ENCODE assay signal across 9 cellular contexts in genomic region chr5:170791325-170791954, GRCh38. TPM values are rescaled to one million over a fixed set of nuclear protein-coding genes. Genes with fewer than 3 reads are reported as not detected.
DNase-seq lines count a peak whose midpoint lies in the region; ATAC-seq, FAIRE-seq and TF ChIP-seq lines count a peak whose summit lies in the region.
"Had no signal": no experiment of that assay in that cellular context is flagged by ENCODE, and none has a peak within 500 bp of the region (broad histone marks: within the 10 kb centered on the region; RNA-seq: fewer than 3 reads in every experiment).

No MANE protein-coding gene starts in this region.

- TF ChIP-seq CTCF in 22Rv1 (IDR thresholded peaks at IDR 0.05) (peak; percentile 70), HepG2 (CRISPR knock-in tag; IDR thresholded peaks at IDR 0.05) (peak; percentile 63), uterus (IDR thresholded peaks at IDR 0.05) (peak in 3 of 4 experiments; percentile 32 to 46 (median 46))

- no peak for FAIRE-seq in HepG2 (lab: Jason Lieb, UNC)
- FAIRE-seq: islet of Langerhans had no signal

- no peaks in the 10 kb centered on the region for H3K79me2 ChIP-seq in HepG2 (ENCODE audit: insufficient read depth, low read length)

- no peak overlapping the region for H3K4me2 ChIP-seq in HepG2 (ENCODE audit: low read depth, low read length)

- in situ Hi-C loops in HepG2 (cut with HindIII; ENCODE audit: extremely low pct_ligation_motif_present, low pct_unique_long_range_greater_than_20kb) = loop anchor here (5.0 kb wide), 1 partner anchor 49 kb away; no protein-coding TSS in a partner anchor

- POLR2A ChIA-PET in HepG2 (lab: Yijun Ruan, JAX) = interaction anchor here (0.8 kb wide), 1 partner anchor 46 kb away, joined by 3 read pairs; no protein-coding TSS in a partner anchor

- H4K20me1 ChIP-seq in HepG2 (ENCODE audit: insufficient read depth, low read length) = no peaks in the 10 kb centered on the region

- TF ChIP-seq POLR2A in HepG2 (IDR thresholded peaks at IDR 0.05; ENCODE audit: insufficient read depth in 1 of 2, low read depth in 2 of 2, low read length in 2 of 2) (no peak), uterus (IDR thresholded peaks at IDR 0.05) (no peak)

- ATAC-seq in HepG2 (peak; percentile 88), HG03469 (IDR thresholded peaks at IDR 0.05; ENCODE audit: unreplicated experiment) (no peak)

- H3K9me3 ChIP-seq in HepG2 (ENCODE audit: low read length) (no peaks in the 10 kb centered on the region), uterus (no peaks in the 10 kb centered on the region)

- no TSS peak for BruUV-seq in HepG2 (replicated peaks; lab: Mats Ljungman, UMichigan)

- H3K27ac ChIP-seq in 22Rv1 (no peak overlapping the region), HepG2 (ENCODE audit: extremely low read length, insufficient read depth, low read length) (no peak overlapping the region), uterus (no peak overlapping the region)

- no peak overlapping the region for H3K9ac ChIP-seq in HepG2 (ENCODE audit: insufficient read depth, low read depth, low read length)

- H3K36me3 ChIP-seq in HepG2 (replicated peaks in 1 of 2; ENCODE audit: control insufficient read depth in 1 of 2, insufficient read depth in 2 of 2, low read length in 2 of 2) (no peaks in the 10 kb centered on the region), uterus (no peaks in the 10 kb centered on the region)

- intact Hi-C loops in HepG2 (cut with micrococcal nuclease; ENCODE audit: unreplicated experiment) (loop anchor here (1.0 kb wide), 2 partner anchors 47 to 153 kb away; no protein-coding TSS in a partner anchor), uterus (cut with DNase I; ENCODE audit: low total_unique reads) (no loop called here)

- CTCF ChIA-PET in HepG2 (lab: Yijun Ruan, JAX; ENCODE audit: low intra/inter-chr PET ratio, low total read pairs) = interaction anchor here (1.4 to 3.1 kb wide), 2 partner anchors 47 to 152 kb away, joined by 10 to 22 read pairs; no protein-coding TSS in a partner anchor

- no peak for TF ChIP-seq EP300 in HepG2 (IDR thresholded peaks at IDR 0.05; ENCODE audit: low read depth in 2 of 2, low read length in 2 of 2)
- TF ChIP-seq EP300 in HepG2 (CRISPR knock-in tag; IDR thresholded peaks at IDR 0.05; ENCODE audit: borderline replicate concordance) = no peak

- no peak overlapping the region for H2AFZ ChIP-seq in HepG2 (ENCODE audit: low read length)

- no peak for TF ChIP-seq RAD21 in HepG2 (CRISPR knock-in tag; IDR thresholded peaks at IDR 0.05)

- no peak overlapping the region for H3K4me3 ChIP-seq in HepG2 (replicated peaks in 1 of 3; ENCODE audit: insufficient read depth in 1 of 3, low read depth in 2 of 3, low read length in 3 of 3)
- H3K4me3 ChIP-seq in uterus = no peak overlapping the region

- DNase-seq in GM03348 (ENCODE audit: low spot score) (peak; percentile 77), HS-27A (ENCODE audit: low read depth) (peak; percentile 12), OCI-M1 (lab: John Stamatoyannopoulos, UW) (peak; percentile 52), dermis blood vessel endothelial cell (peak; percentile 88), HepG2 (ENCODE audit: low spot score) (peak; percentile 27), uterus (peak in 1 of 2 donors; percentile 32)

- H3K27me3 ChIP-seq in HepG2 (ENCODE audit: control insufficient read depth in 1 of 2, insufficient read depth in 2 of 2, low read length in 2 of 2) = peaks cover 0 to 2% of the 10 kb centered on the region in 2 experiments; a peak in 2 of 5 replicates
- no peaks in the 10 kb centered on the region for H3K27me3 ChIP-seq in uterus

- H3K4me1 ChIP-seq in HepG2 (ENCODE audit: insufficient read depth, low read length) = no peaks in the 10 kb centered on the region
- H3K4me1 ChIP-seq in uterus = no peaks in the 10 kb centered on the region

- 10% methylated on average over 7 of the region's 7 CpGs for WGBS in HepG2 (ENCODE audit: low lambda C conversion rate)

TF ChIP-seq in HepG2, 621 proteins besides CTCF, POLR2A, EP300 and RAD21:
- TF ChIP-seq ZNF24 (IDR thresholded peaks at IDR 0.05) = no peak
- no peak for TF ChIP-seq ZNF574 (CRISPR knock-in tag; IDR thresholded peaks at IDR 0.05)
- peak; percentile 65 for TF ChIP-seq STAG1 (CRISPR knock-in tag; IDR thresholded peaks at IDR 0.05)
- no peak for TF ChIP-seq IRF2 (CRISPR knock-in tag; IDR thresholded peaks at IDR 0.05)
- TF ChIP-seq ZNF160 (CRISPR knock-in tag; IDR thresholded peaks at IDR 0.05) = no peak
- TF ChIP-seq ZNF337 (CRISPR knock-in tag; IDR thresholded peaks at IDR 0.05; ENCODE audit: borderline replicate concordance, low read depth) = no peak
- TF ChIP-seq SMAD1 (CRISPR knock-in tag; IDR thresholded peaks at IDR 0.05; ENCODE audit: borderline replicate concordance, low read depth) = no peak
- TF ChIP-seq SMC3 (IDR thresholded peaks at IDR 0.05; ENCODE audit: low read length) = peak; percentile 74
- TF ChIP-seq ZNF781 (CRISPR knock-in tag; IDR thresholded peaks at IDR 0.05; ENCODE audit: borderline replicate concordance, not compliant biosample characterization) = no peak
- no peak for TF ChIP-seq ZNF276 (CRISPR knock-in tag; IDR thresholded peaks at IDR 0.05; ENCODE audit: low read depth)

RNA-seq across cellular contexts. Expression of gene GABRP, which starts 7.9 kb away (rescaled TPM):
- 0.51 and 0.84 TPM in 2 replicates for total RNA-seq in dermis blood vessel endothelial cell
- not detected in 2 replicates for total RNA-seq in HepG2 (2016; rRNA removed; fragmentation: Illumina TruSeq; extraction: Trizol)
- total RNA-seq in HepG2 (2016; cell fraction: cytosol; rRNA removed; fragmentation: Illumina TruSeq; extraction: Trizol; ENCODE audit: low read depth) = not detected in 2 replicates
- not detected in 2 replicates for total RNA-seq in HepG2 (2016; cell fraction: insoluble cytoplasmic fraction; rRNA removed; fragmentation: Illumina TruSeq; extraction: Trizol)
- not detected in 2 replicates for total RNA-seq in HepG2 (2016; cell fraction: membrane; rRNA removed; fragmentation: Illumina TruSeq; extraction: Trizol)
- not detected in 2 replicates for total RNA-seq in HepG2 (2016; cell fraction: nucleus; rRNA removed; fragmentation: Illumina TruSeq; extraction: Trizol)
- not detected in 2 replicates for polyA plus RNA-seq in HepG2 (2011; rRNA removed)
- polyA plus RNA-seq in HepG2 (2011; cell fraction: cytosol; rRNA removed) = not detected in 2 replicates
- not detected in 2 replicates for polyA plus RNA-seq in HepG2 (2011; cell fraction: nucleus; rRNA removed)
- polyA plus RNA-seq in HepG2 (2012) = not detected in 2 replicates
- polyA plus RNA-seq in HepG2 (2016; cell fraction: cytosol; fragmentation: Illumina TruSeq; extraction: Trizol; ENCODE audit: low read depth) = not detected in 2 replicates
- not detected in 2 replicates for polyA plus RNA-seq in HepG2 (2016; cell fraction: insoluble cytoplasmic fraction; fragmentation: Illumina TruSeq; extraction: Trizol; ENCODE audit: low read depth)
- polyA plus RNA-seq in HepG2 (2016; cell fraction: membrane; fragmentation: Illumina TruSeq; extraction: Trizol; ENCODE audit: low read depth) = not detected in 2 replicates
- not detected in 2 replicates for polyA plus RNA-seq in HepG2 (2016; cell fraction: nucleus; fragmentation: Illumina TruSeq; extraction: Trizol; ENCODE audit: insufficient read depth, low read depth)
- polyA minus RNA-seq in HepG2 (2011; rRNA and poly(A)+ RNA removed; ENCODE audit: low replicate concordance) = not detected in 2 replicates
- not detected in 2 replicates for polyA minus RNA-seq in HepG2 (2011; cell fraction: cytosol; rRNA and poly(A)+ RNA removed)
- polyA minus RNA-seq in HepG2 (2011; cell fraction: nucleus; rRNA and poly(A)+ RNA removed) = not detected in 2 replicates
- total RNA-seq in uterus = 1 to 10 TPM in 2 of 4 donors, under 1 TPM in 1, not detected in 1; 0.88 to 7.7 (median 1.2) TPM
